ENCODE assay signal across 20 cellular contexts in genomic region chr5:157126-157715, GRCh38. TPM values are rescaled to one million over a fixed set of nuclear protein-coding genes. Genes with fewer than 3 reads are reported as not detected.
"Had no signal": no experiment of that assay in that cellular context is flagged by ENCODE, and none has a peak within 500 bp of the region (broad histone marks: within the 10 kb centered on the region; RNA-seq: fewer than 3 reads in every experiment).

No MANE protein-coding gene starts in this region.

- H3K27me3 ChIP-seq: body of pancreas, foreskin keratinocyte, sigmoid colon had no signal

- H3K4me1 ChIP-seq: body of pancreas, foreskin keratinocyte, lower lobe of right lung, sigmoid colon, stomach had no signal

- H3K36me3 Mint-ChIP-seq: activated naive CD8-positive, alpha-beta T cell treated with anti-CD3 and anti-CD28 coated beads for 36 hours; natural killer cell had no signal

- DNase-seq: activated CD4-positive, alpha-beta T cell treated with anti-CD3 and anti-CD28 coated beads, Interleukin-2, amount 50 U/mL, for 1 hour; activated gamma-delta T cell treated with Interleukin-2 at 50 U/mL for 16 hours; activated naive CD8-positive, alpha-beta T cell treated with anti-CD3 and anti-CD28 coated beads for 36 hours; activated T-cell treated with anti-CD3 and anti-CD28 coated beads, Interleukin-2, amount 50 U/mL, for 4 hours; amygdala; body of pancreas; central memory CD4-positive, alpha-beta T cell; effector memory CD4-positive, alpha-beta T cell; foreskin keratinocyte; lower lobe of right lung; natural killer cell; occipital lobe; stimulated activated CD4-positive, alpha-beta T cell treated with anti-CD3 and anti-CD28 coated beads, Interleukin-1b, Interleukin-23, amount 100 ng/mL, for 48 hours; stomach had no signal

- H3K27ac Mint-ChIP-seq: activated naive CD8-positive, alpha-beta T cell treated with anti-CD3 and anti-CD28 coated beads for 36 hours; natural killer cell had no signal

- H3K9me3 ChIP-seq: body of pancreas, lower lobe of right lung, sigmoid colon, stomach, thoracic aorta had no signal

- H3K9me3 Mint-ChIP-seq: activated naive CD8-positive, alpha-beta T cell treated with anti-CD3 and anti-CD28 coated beads for 36 hours; activated T-cell treated with anti-CD3 and anti-CD28 coated beads, Interleukin-2, amount 50 U/mL, for 4 hours; natural killer cell had no signal

- ATAC-seq: activated CD4-positive, CD25-positive, alpha-beta regulatory T cell treated with anti-CD3 and anti-CD28 coated beads, Interleukin-2, amount 50 U/mL, for 24 hours; activated T-cell treated with anti-CD3 and anti-CD28 coated beads, Interleukin-2, amount 50 U/mL, for 4 hours; body of pancreas; foreskin keratinocyte; lower lobe of right lung; natural killer cell had no signal

- H3K27ac ChIP-seq: body of pancreas, foreskin keratinocyte, lower lobe of right lung, sigmoid colon, stomach, thoracic aorta had no signal

- H3K4me3 ChIP-seq: body of pancreas, lower lobe of right lung, sigmoid colon, stomach, thoracic aorta had no signal

- H3K4me1 Mint-ChIP-seq: activated naive CD8-positive, alpha-beta T cell treated with anti-CD3 and anti-CD28 coated beads for 36 hours; natural killer cell had no signal

- H3K4me3 Mint-ChIP-seq: activated naive CD8-positive, alpha-beta T cell treated with anti-CD3 and anti-CD28 coated beads for 36 hours; activated T-cell treated with anti-CD3 and anti-CD28 coated beads, Interleukin-2, amount 50 U/mL, for 4 hours; natural killer cell had no signal

- H3K36me3 ChIP-seq: lower lobe of right lung, sigmoid colon, thoracic aorta had no signal

RNA-seq across cellular contexts. Expression of gene LRRC14B, which starts 34.1 kb away (rescaled TPM):
- total RNA-seq: body of pancreas, foreskin keratinocyte, lower lobe of right lung, mucosa of gallbladder, natural killer cell, occipital lobe, pulmonary artery endothelial cell, thoracic aorta had no signal
- polyA plus RNA-seq: foreskin keratinocyte, sigmoid colon, urinary bladder had no signal
